8 cellular contexts compared by ENCODE assay signal in genomic region chr17:7330099-7331015, GRCh38. TPM values are rescaled to one million over a fixed set of nuclear protein-coding genes. Genes with fewer than 3 reads are reported as not detected.
DNase-seq lines count a peak whose midpoint lies in the region; ATAC-seq and TF ChIP-seq lines count a peak whose summit lies in the region.

No MANE protein-coding gene starts in this region.

- peak overlapping the region; percentile 81 for H3K4me3 ChIP-seq in neuron (ENCODE audit: low read length)
- H3K4me3 ChIP-seq in suprapubic skin = peak overlapping the region; percentile 71

- peak; percentile 73 for ATAC-seq in foreskin keratinocyte

- H3K4me1 ChIP-seq in foreskin keratinocyte (peaks cover 8% of the 10 kb centered on the region), neuron (ENCODE audit: insufficient read depth, low read length) (peaks cover 21% of the 10 kb centered on the region), suprapubic skin (peaks cover 26% of the 10 kb centered on the region)

- TF ChIP-seq CTCF in GM20000 (IDR thresholded peaks at IDR 0.05; ENCODE audit: extremely low read depth, missing control alignments) (no peak), foreskin keratinocyte (conservative IDR thresholded peaks at IDR 0.05) (no peak), suprapubic skin (IDR thresholded peaks at IDR 0.05) (no peak)

- whole genome bisulfite sequencing in suprapubic skin = 26% methylated on average over 18 of the region's 42 CpGs

- peak overlapping the region; percentile 48 for H2AFZ ChIP-seq in neuron (ENCODE audit: low read depth, low read length)

- TF ChIP-seq EP300 in suprapubic skin (IDR thresholded peaks at IDR 0.05) = no peak

- H3K9me3 ChIP-seq in neuron (ENCODE audit: low read length) = no peaks in the 10 kb centered on the region
- no peaks in the 10 kb centered on the region for H3K9me3 ChIP-seq in suprapubic skin

- H3K36me3 ChIP-seq in neuron (ENCODE audit: insufficient read depth, low read length) = peaks cover 17% of the 10 kb centered on the region
- H3K36me3 ChIP-seq in suprapubic skin = peaks cover 12% of the 10 kb centered on the region

- H3K27me3 ChIP-seq in foreskin keratinocyte (no peaks in the 10 kb centered on the region), neuron (ENCODE audit: insufficient read depth, low read length) (no peaks in the 10 kb centered on the region), suprapubic skin (no peaks in the 10 kb centered on the region)

- TF ChIP-seq POLR2A in suprapubic skin (IDR thresholded peaks at IDR 0.05) = no peak

- H3K27ac ChIP-seq in foreskin keratinocyte = peak overlapping the region; percentile 63
- peak overlapping the region; percentile 86 for H3K27ac ChIP-seq in suprapubic skin

- DNase-seq in COR-L47 (lab: John Stamatoyannopoulos, UW) (peak; percentile 35), GM20000 (ENCODE audit: low spot score) (peak; percentile 87), HS-27A (ENCODE audit: low read depth) (peak; percentile 55), RPMI7951 (ENCODE audit: low read depth) (peak; percentile 77), activated gamma-delta T cell treated with Interleukin-2 at 50 U/mL for 16 hours (peak; percentile 72), foreskin keratinocyte (no peak), suprapubic skin (ENCODE audit: low spot score in 2 of 2) (peak in 1 of 2 donors; percentile 87)

RNA-seq across cellular contexts. Expression of gene NEURL4, which starts 1.2 kb away (rescaled TPM):
- 3.5 and 4.8 TPM in 2 replicates for total RNA-seq in RPMI7951 (2014; rRNA removed; shearing (Covaris generic))
- total RNA-seq in foreskin keratinocyte (20.0 and 22.7 TPM in 2 replicates), suprapubic skin (10 to 100 TPM; 11.7 to 51.3 (median 20.6) TPM)
- polyA plus RNA-seq in foreskin keratinocyte = 11.4 and 14.1 TPM in 2 replicates

RNA-seq across cellular contexts. Expression of gene ACAP1, which starts 6.0 kb away (rescaled TPM):
- 0.12 and 0.20 TPM in 2 replicates for total RNA-seq in RPMI7951 (2014; rRNA removed; shearing (Covaris generic))
- 3.7 and 7.6 TPM in 2 replicates for total RNA-seq in foreskin keratinocyte
- 3.5 and 4.0 TPM in 2 replicates for polyA plus RNA-seq in foreskin keratinocyte
- 10 to 100 TPM in 1 of 4 donors, 1 to 10 TPM in 2, under 1 TPM in 1; 0.70 to 12.4 (median 4.5) TPM for total RNA-seq in suprapubic skin

RNA-seq across cellular contexts. Expression of gene GPS2, which starts 15.2 kb away (rescaled TPM):
- total RNA-seq in RPMI7951 (2014; rRNA removed; shearing (Covaris generic)) = 92.7 and 97.9 TPM in 2 replicates
- total RNA-seq in foreskin keratinocyte (52.0 and 63.8 TPM in 2 replicates), suprapubic skin (100 to 1,000 TPM in 1 of 4 donors, 10 to 100 TPM in 3; 77.4 to 123 (median 87.0) TPM)
- 59.8 and 71.0 TPM in 2 replicates for polyA plus RNA-seq in foreskin keratinocyte

RNA-seq across cellular contexts. Expression of gene KCTD11, which starts 21.6 kb away (rescaled TPM):
- total RNA-seq in RPMI7951 (2014; rRNA removed; shearing (Covaris generic)) = 3.4 and 5.1 TPM in 2 replicates
- total RNA-seq in foreskin keratinocyte = 7.7 and 9.3 TPM in 2 replicates
- 9.0 and 12.4 TPM in 2 replicates for polyA plus RNA-seq in foreskin keratinocyte
- total RNA-seq in suprapubic skin = 10 to 100 TPM in 3 of 4 donors, 1 to 10 TPM in 1; 9.1 to 50.1 (median 32.4) TPM

RNA-seq across cellular contexts. Expression of gene EIF5A, which starts 22.9 kb away (rescaled TPM):
- total RNA-seq in RPMI7951 (2014; rRNA removed; shearing (Covaris generic)) = 414 and 526 TPM in 2 replicates
- total RNA-seq in foreskin keratinocyte = 922 and 1,087 TPM in 2 replicates
- 1,285 and 1,536 TPM in 2 replicates for polyA plus RNA-seq in foreskin keratinocyte
- 100 to 1,000 TPM; 172 to 314 (median 239) TPM for total RNA-seq in suprapubic skin

Comparison
In these comparisons a context has a peak if more than half of its experiments do, and no peak if none do; other contexts are left out.
1. DNase-seq: peak in COR-L47 (single experiment), GM20000 (single experiment), HS-27A (single experiment), RPMI7951 (single experiment) and activated gamma-delta T cell treated with Interleukin-2 at 50 U/mL for 16 hours (single experiment); none in foreskin keratinocyte (0 of 2).